ENCODE assay signal across 1 cellular context in the genomic region with DNA sequence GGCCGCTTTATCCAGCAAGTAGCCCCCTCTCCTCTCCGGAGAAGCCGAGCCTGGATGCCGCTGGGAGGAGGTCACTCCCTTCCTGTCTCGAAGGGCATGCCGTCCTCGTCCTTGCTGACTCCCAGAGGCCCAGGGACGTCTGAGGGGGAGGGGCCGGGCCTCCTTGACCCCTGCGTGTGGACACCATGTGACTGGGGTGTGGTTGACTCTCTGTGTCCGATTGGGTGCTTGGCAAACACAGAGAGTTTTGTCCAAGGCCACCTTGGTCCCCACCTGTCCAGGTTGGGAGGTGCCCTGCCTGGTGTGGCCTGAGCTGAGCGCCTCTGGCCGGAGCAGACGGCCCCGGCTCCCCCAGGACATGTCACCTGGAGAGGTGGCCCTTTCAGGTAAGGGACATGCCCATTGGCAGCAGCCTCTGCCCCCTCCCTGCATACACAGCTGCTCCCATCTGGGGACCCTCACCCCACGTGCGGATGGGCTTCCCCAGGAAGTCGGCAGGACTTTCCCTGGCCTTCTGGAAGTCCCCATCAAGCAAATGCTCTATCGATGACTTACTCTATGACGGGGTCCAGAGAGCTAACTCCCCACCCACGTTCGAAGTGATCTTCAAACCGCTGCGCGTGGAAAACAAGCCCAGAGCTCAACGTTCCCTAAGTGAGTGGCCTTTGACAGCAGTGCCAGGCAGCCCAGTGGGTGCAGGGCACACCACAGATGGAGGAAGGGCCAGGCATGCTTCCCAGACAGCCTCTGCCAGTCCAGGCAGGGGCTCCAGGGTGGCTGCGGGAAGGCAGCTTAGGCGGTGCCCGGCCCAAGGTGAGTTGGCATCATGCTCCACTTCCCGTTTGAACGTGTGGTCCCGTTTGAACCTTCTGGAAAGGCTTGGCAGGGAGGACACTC.
TF ChIP-seq lines count a peak whose summit lies in the region.

SMIM38 (plus strand) TSS at position 634 of the 897 bp plus-strand sequence. CDS start 1,912 bp downstream, outside the sequence.

TF ChIP-seq in H1, 55 proteins besides CTCF, POLR2A, EP300 and RAD21:
- TF ChIP-seq KDM1A (IDR thresholded peaks at IDR 0.05; ENCODE audit: borderline replicate concordance, low read length), result no peak
- TF ChIP-seq SUZ12 (IDR thresholded peaks at IDR 0.05; ENCODE audit: low read length), result no peak
- TF ChIP-seq TEAD4 (IDR thresholded peaks at IDR 0.05; ENCODE audit: low read depth, low read length), result no peak
- TF ChIP-seq SIN3A (conservative IDR thresholded peaks at IDR 0.05 in 1 of 2, IDR thresholded peaks at IDR 0.05 in 1 of 2; ENCODE audit: low read depth in 1 of 2, low read length in 2 of 2), result no peak
- TF ChIP-seq EGR1 (IDR thresholded peaks at IDR 0.05; ENCODE audit: borderline replicate concordance, low read depth, low read length), result no peak
- TF ChIP-seq SIX5 (IDR thresholded peaks at IDR 0.05; ENCODE audit: low read depth, low read length), result no peak
- no peak for TF ChIP-seq TAF7 (optimal IDR thresholded peaks at IDR 0.05; ENCODE audit: borderline replicate concordance, low read depth, low read length)
- TF ChIP-seq SAP30 (IDR thresholded peaks at IDR 0.05; ENCODE audit: insufficient read depth, insufficient replicate concordance, low read length), result no peak
TF ChIP-seq in H1: peak in this region for 0.
